Comparison of ENCODE assay signal across 20 cellular contexts in the genomic region with DNA sequence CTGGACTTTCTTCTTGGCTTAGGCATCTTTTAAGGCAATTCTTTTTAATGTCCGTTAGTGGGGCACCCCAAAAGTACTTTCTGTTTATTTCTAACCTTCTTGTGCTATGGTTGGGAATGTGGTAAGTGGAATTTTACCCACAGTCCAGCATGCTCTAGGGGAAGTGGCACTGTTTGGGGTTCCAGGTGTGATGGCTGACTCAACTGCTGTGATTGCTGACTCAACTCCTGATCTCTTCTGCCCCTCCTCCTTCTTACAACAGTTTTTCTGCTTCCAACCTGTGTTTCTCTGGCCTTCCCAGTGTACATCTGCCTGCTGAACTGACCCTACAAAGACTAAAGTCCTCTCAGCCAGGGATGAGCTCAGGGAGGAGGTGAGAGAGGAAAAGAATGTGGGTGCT.
"Had no signal": no experiment of that assay in that cellular context is flagged by ENCODE, and none has a peak within 500 bp of the region (broad histone marks: within the 10 kb centered on the region; RNA-seq: fewer than 3 reads in every experiment).

No MANE protein-coding gene starts in this region.

- ATAC-seq: activated CD8-positive, alpha-beta T cell treated with anti-CD3 and anti-CD28 coated beads for 36 hours; body of pancreas; heart left ventricle; left colon; T-helper 17 cell had no signal

- DNase-seq: activated CD8-positive, alpha-beta T cell treated with anti-CD3 and anti-CD28 coated beads for 36 hours; activated effector memory CD4-positive, alpha-beta T cell treated with anti-CD3 and anti-CD28 coated beads, Interleukin-2, amount 50 U/mL, for 16 hours; activated T-cell treated with anti-CD3 and anti-CD28 coated beads, Interleukin-2, amount 50 U/mL, for 48 hours; amniotic stem cell; body of pancreas; effector CD8-positive, alpha-beta T cell; heart left ventricle; left colon; midbrain; sigmoid colon; stimulated activated CD4-positive, alpha-beta T cell treated with anti-CD3 and anti-CD28 coated beads, Interleukin-1b, Interleukin-23, amount 100 ng/mL, for 48 hours; T-helper 17 cell; thyroid gland; uterus; WERI-Rb-1 had no signal

- H3K9me3 Mint-ChIP-seq: activated CD8-positive, alpha-beta T cell treated with anti-CD3 and anti-CD28 coated beads for 36 hours; central memory CD8-positive, alpha-beta T cell had no signal

- H3K4me3 ChIP-seq: body of pancreas, coronary artery, heart left ventricle, lung, prostate gland, sigmoid colon, thyroid gland, uterus had no signal

- H3K9me3 ChIP-seq: body of pancreas, heart left ventricle, prostate gland, sigmoid colon, thyroid gland, uterus had no signal

- H3K36me3 ChIP-seq: heart left ventricle, prostate gland, sigmoid colon, thyroid gland, uterus, WERI-Rb-1 had no signal

- H3K4me1 Mint-ChIP-seq: central memory CD8-positive, alpha-beta T cell; T-helper 17 cell had no signal

- H3K27me3 Mint-ChIP-seq: activated CD8-positive, alpha-beta T cell treated with anti-CD3 and anti-CD28 coated beads for 36 hours; activated naive CD8-positive, alpha-beta T cell; central memory CD8-positive, alpha-beta T cell had no signal

- H3K27me3 ChIP-seq: body of pancreas, heart left ventricle, sigmoid colon, thyroid gland, uterus had no signal

- H3K4me1 ChIP-seq: body of pancreas, prostate gland, sigmoid colon, thyroid gland, uterus had no signal

- H3K27ac ChIP-seq: body of pancreas, coronary artery, heart left ventricle, prostate gland, sigmoid colon, thyroid gland, uterus, WERI-Rb-1 had no signal

- H3K4me3 Mint-ChIP-seq: activated CD8-positive, alpha-beta T cell treated with anti-CD3 and anti-CD28 coated beads for 36 hours; activated naive CD8-positive, alpha-beta T cell; central memory CD8-positive, alpha-beta T cell; T-helper 17 cell had no signal

- H3K27ac Mint-ChIP-seq: activated CD8-positive, alpha-beta T cell treated with anti-CD3 and anti-CD28 coated beads for 36 hours; activated naive CD8-positive, alpha-beta T cell; T-helper 17 cell had no signal

- H3K36me3 Mint-ChIP-seq: activated naive CD8-positive, alpha-beta T cell had no signal
